In genomic region chr3:149129326-149130123, GRCh38 we compare ENCODE assay signal across 8 cellular contexts. TPM values are rescaled to one million over a fixed set of nuclear protein-coding genes. Genes with fewer than 3 reads are reported as not detected.
A peak's percentile ranks its signal among the peaks of the same experiment; 100 is the strongest.
DNase-seq lines count a peak whose midpoint lies in the region; TF ChIP-seq lines count a peak whose summit lies in the region.

A gene with protein sequence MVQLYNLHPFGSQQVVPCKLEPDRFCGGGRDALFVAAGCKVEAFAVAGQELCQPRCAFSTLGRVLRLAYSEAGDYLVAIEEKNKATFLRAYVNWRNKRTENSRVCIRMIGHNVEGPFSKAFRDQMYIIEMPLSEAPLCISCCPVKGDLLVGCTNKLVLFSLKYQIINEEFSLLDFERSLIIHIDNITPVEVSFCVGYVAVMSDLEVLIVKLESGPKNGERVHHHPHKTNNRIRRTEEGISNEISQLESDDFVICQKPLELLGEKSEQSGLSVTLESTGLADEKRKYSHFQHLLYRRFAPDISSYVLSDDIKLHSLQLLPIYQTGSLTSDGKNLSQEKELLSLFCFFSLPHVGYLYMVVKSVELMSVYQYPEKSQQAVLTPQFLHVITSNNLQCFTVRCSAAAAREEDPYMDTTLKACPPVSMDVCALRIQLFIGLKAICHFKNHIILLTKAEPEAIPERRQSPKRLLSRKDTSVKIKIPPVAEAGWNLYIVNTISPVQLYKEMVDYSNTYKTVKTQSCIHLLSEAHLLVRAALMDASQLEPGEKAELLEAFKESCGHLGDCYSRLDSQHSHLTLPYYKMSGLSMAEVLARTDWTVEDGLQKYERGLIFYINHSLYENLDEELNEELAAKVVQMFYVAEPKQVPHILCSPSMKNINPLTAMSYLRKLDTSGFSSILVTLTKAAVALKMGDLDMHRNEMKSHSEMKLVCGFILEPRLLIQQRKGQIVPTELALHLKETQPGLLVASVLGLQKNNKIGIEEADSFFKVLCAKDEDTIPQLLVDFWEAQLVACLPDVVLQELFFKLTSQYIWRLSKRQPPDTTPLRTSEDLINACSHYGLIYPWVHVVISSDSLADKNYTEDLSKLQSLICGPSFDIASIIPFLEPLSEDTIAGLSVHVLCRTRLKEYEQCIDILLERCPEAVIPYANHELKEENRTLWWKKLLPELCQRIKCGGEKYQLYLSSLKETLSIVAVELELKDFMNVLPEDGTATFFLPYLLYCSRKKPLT (plus strand): TSS chr3:149129638. CDS start chr3:149129724, 86 bp downstream.

- WGBS in GM23248 (ENCODE audit: low coverage in 1 of 2, low lambda C conversion rate in 2 of 2, missing lambda C conversion rate in 2 of 2), 2 experiments = 0 to 1% methylated on average over 72 to 77 of the region's 78 CpGs
- WGBS in esophagus muscularis mucosa = 1% methylated on average over 23 of the region's 78 CpGs

- peaks cover 10% of the 10 kb centered on the region for H3K36me3 ChIP-seq in DOHH2 (ENCODE audit: control insufficient read depth, low read length)
- H3K36me3 ChIP-seq in GM23248 (ENCODE audit: low read depth) = no peaks in the 10 kb centered on the region
- H3K36me3 ChIP-seq in Karpas-422 (ENCODE audit: insufficient read depth, low read length) = peaks cover 8% of the 10 kb centered on the region
- no peaks in the 10 kb centered on the region for H3K36me3 ChIP-seq in Peyer's patch
- H3K36me3 ChIP-seq in esophagus muscularis mucosa = no peaks in the 10 kb centered on the region

- H3K4me3 ChIP-seq in DOHH2 (ENCODE audit: low read length) = peak within 1 kb of the TSS; percentile 95
- H3K4me3 ChIP-seq in GM23248 = peak within 1 kb of the TSS; percentile 90
- H3K4me3 ChIP-seq in Karpas-422 (ENCODE audit: low read length) = peak within 1 kb of the TSS; percentile 96
- peak within 1 kb of the TSS; percentile 71 to 92 (median 80) for H3K4me3 ChIP-seq in Peyer's patch
- H3K4me3 ChIP-seq in esophagus muscularis mucosa = peak within 1 kb of the TSS; percentile 78 to 98 (median 84)

- H3F3A ChIP-seq in DOHH2 (ENCODE audit: control insufficient read depth, insufficient read depth) (no peaks in the 10 kb centered on the region), GM23248 (ENCODE audit: insufficient read depth) (peaks cover 20% of the 10 kb centered on the region)

- H3K9me3 ChIP-seq in DOHH2 (ENCODE audit: control insufficient read depth, insufficient read depth, low read length) = no peaks in the 10 kb centered on the region
- no peaks in the 10 kb centered on the region for H3K9me3 ChIP-seq in GM23248 (ENCODE audit: low read depth)
- no peaks in the 10 kb centered on the region for H3K9me3 ChIP-seq in Karpas-422 (ENCODE audit: low read length)
- no peaks in the 10 kb centered on the region for H3K9me3 ChIP-seq in Peyer's patch
- H3K9me3 ChIP-seq in esophagus muscularis mucosa = no peaks in the 10 kb centered on the region

- H2AFZ ChIP-seq in GM23248 = peak within 1 kb of the TSS; percentile 98
- peak within 1 kb of the TSS; percentile 71 for H2AFZ ChIP-seq in Karpas-422 (ENCODE audit: low read length)

- in situ Hi-C loops in GM23248 (cut with MboI) = no loop called here

- intact Hi-C loops in esophagus muscularis mucosa (cut with DNase I) = loop anchor here (5.0 kb wide), 1 partner anchor 258 kb away; no protein-coding TSS in a partner anchor

- H3K4me1 ChIP-seq in DOHH2 (ENCODE audit: control insufficient read depth, low read length) (peaks cover 30% of the 10 kb centered on the region), GM23248 (ENCODE audit: insufficient read depth) (peaks cover 23% of the 10 kb centered on the region), Karpas-422 (ENCODE audit: low read length) (peaks cover 33% of the 10 kb centered on the region), Peyer's patch (peaks cover 0 to 26% (median 5%) of the 10 kb centered on the region in 4 donors), esophagus muscularis mucosa (peaks cover 20 to 43% (median 39%) of the 10 kb centered on the region in 4 donors)

- H3K79me2 ChIP-seq in DOHH2 (ENCODE audit: control insufficient read depth, low read length) (peaks cover 47% of the 10 kb centered on the region), GM23248 (ENCODE audit: insufficient read depth) (peaks cover 47% of the 10 kb centered on the region), Karpas-422 (ENCODE audit: low read length) (peaks cover 49% of the 10 kb centered on the region)

- TF ChIP-seq CTCF in DOHH2 (IDR thresholded peaks at IDR 0.05; ENCODE audit: low read depth, low read length, poor library complexity, severe bottlenecking) = no peak
- TF ChIP-seq CTCF in Peyer's patch (IDR thresholded peaks at IDR 0.05) = peak in 1 of 6 experiments; percentile 4
- peak in 1 of 3 experiments; percentile 6 for TF ChIP-seq CTCF in esophagus muscularis mucosa (IDR thresholded peaks at IDR 0.05)

- H4K20me1 ChIP-seq in DOHH2 (ENCODE audit: control insufficient read depth, insufficient read depth, low read depth, low read length) (peaks cover 5% of the 10 kb centered on the region; the same call in 1 of the 2 replicates), GM23248 (ENCODE audit: insufficient read depth) (no peaks in the 10 kb centered on the region), Karpas-422 (ENCODE audit: insufficient read depth, low read depth, low read length) (no peaks in the 10 kb centered on the region)

- peak within 1 kb of the TSS; percentile 86 for H3K9ac ChIP-seq in GM23248
- H3K9ac ChIP-seq in Karpas-422 (ENCODE audit: low read length) = peak within 1 kb of the TSS; percentile 87

- DNase-seq in GM23248 (peak; percentile 99), Karpas-422 (peak; percentile 97), Peyer's patch (peak; percentile 96 to 97 (median 96)), esophagus muscularis mucosa (ENCODE audit: extremely low spot score) (peak; percentile 97), myocyte (ENCODE audit: low read depth) (peak; percentile 93)
- DNase-seq in activated T-cell treated with anti-CD3 and anti-CD28 coated beads, Interleukin-2, amount 50 U/mL, for 48 hours = peak; percentile 87 to 90
- DNase-seq in stimulated activated CD8-positive, alpha-beta memory T cell treated with anti-CD3 and anti-CD28 coated beads, Interleukin-7, amount 100 ng/mL, for 48 hours (ENCODE audit: extremely low read depth in 1 of 2, low read depth in 1 of 2) = peak; percentile 71 to 73

- no peaks in the 10 kb centered on the region for H3K9me2 ChIP-seq in DOHH2 (replicated peaks; ENCODE audit: control insufficient read depth, low read length)
- H3K9me2 ChIP-seq in GM23248 (ENCODE audit: insufficient read depth) = no peaks in the 10 kb centered on the region
- H3K9me2 ChIP-seq in Karpas-422 (replicated peaks; ENCODE audit: insufficient read depth, low read length) = no peaks in the 10 kb centered on the region

- H3K4me2 ChIP-seq in DOHH2 (ENCODE audit: low read length) (peak within 1 kb of the TSS; percentile 90), GM23248 (ENCODE audit: unreplicated experiment) (peak within 1 kb of the TSS; percentile 90), Karpas-422 (ENCODE audit: low read depth, low read length, poor library complexity, severe bottlenecking) (peak within 1 kb of the TSS; percentile 98)

- no peak for TF ChIP-seq EP300 in esophagus muscularis mucosa (IDR thresholded peaks at IDR 0.05)

- TF ChIP-seq POLR2A in Peyer's patch (IDR thresholded peaks at IDR 0.05) = peak; percentile 91 to 92
- TF ChIP-seq POLR2A in esophagus muscularis mucosa (IDR thresholded peaks at IDR 0.05; ENCODE audit: low read depth) = peak; percentile 60

- H3K27ac ChIP-seq in DOHH2 (ENCODE audit: low read depth, low read length) (peak within 1 kb of the TSS; percentile 36), GM23248 (peak within 1 kb of the TSS; percentile 82), Karpas-422 (ENCODE audit: low read length) (peak within 1 kb of the TSS; percentile 72), Peyer's patch (peak within 1 kb of the TSS; percentile 86 to 94 (median 88)), esophagus muscularis mucosa (replicated peaks in 1 of 4) (peak within 1 kb of the TSS; percentile 83 to 88 (median 86))

- no peaks in the 10 kb centered on the region for H3K27me3 ChIP-seq in DOHH2 (ENCODE audit: control insufficient read depth, low read length)
- no peaks in the 10 kb centered on the region for H3K27me3 ChIP-seq in GM23248 (replicated peaks; ENCODE audit: insufficient read depth)
- H3K27me3 ChIP-seq in Karpas-422 (ENCODE audit: low read length) = no peaks in the 10 kb centered on the region
- H3K27me3 ChIP-seq in Peyer's patch = no peaks in the 10 kb centered on the region
- H3K27me3 ChIP-seq in esophagus muscularis mucosa = no peaks in the 10 kb centered on the region

RNA-seq across cellular contexts. Expression of the gene that starts here (rescaled TPM):
- 14.5 and 19.7 TPM in 2 replicates for total RNA-seq in GM23248 (2014; rRNA removed; shearing (Covaris generic))
- 17.4 and 18.4 TPM in 2 replicates for polyA plus RNA-seq in GM23248 (2016; fragmentation: Nextera tagmentation; extraction: Ambion mirVana)
- 38.5 and 62.5 TPM in 2 replicates for total RNA-seq in Karpas-422 (2014; rRNA removed; shearing (Covaris generic); ENCODE audit: low replicate concordance)
- total RNA-seq in Peyer's patch (10 to 100 TPM; 28.2 to 40.4 (median 32.6) TPM), esophagus muscularis mucosa (10 to 100 TPM; 10.6 to 15.9 (median 12.4) TPM), myocyte (20.2 and 22.0 TPM in 2 replicates)
- 8.1 TPM for polyA plus RNA-seq in myocyte (2012)

Comparison
In these comparisons a context has a peak if more than half of its experiments do, and no peak if none do; other contexts are left out.
1. Peak in every context shown above with its lines: DNase-seq, H3K4me3 ChIP-seq and H3K27ac ChIP-seq.
2. H3K27ac ChIP-seq: peak in every context shown above with its lines; median percentile 88 in Peyer's patch; 86 in esophagus muscularis mucosa; 82 in GM23248; 72 in Karpas-422; 36 in DOHH2.